Comparison of ENCODE assay signal across 8 cellular contexts in the genomic region with DNA sequence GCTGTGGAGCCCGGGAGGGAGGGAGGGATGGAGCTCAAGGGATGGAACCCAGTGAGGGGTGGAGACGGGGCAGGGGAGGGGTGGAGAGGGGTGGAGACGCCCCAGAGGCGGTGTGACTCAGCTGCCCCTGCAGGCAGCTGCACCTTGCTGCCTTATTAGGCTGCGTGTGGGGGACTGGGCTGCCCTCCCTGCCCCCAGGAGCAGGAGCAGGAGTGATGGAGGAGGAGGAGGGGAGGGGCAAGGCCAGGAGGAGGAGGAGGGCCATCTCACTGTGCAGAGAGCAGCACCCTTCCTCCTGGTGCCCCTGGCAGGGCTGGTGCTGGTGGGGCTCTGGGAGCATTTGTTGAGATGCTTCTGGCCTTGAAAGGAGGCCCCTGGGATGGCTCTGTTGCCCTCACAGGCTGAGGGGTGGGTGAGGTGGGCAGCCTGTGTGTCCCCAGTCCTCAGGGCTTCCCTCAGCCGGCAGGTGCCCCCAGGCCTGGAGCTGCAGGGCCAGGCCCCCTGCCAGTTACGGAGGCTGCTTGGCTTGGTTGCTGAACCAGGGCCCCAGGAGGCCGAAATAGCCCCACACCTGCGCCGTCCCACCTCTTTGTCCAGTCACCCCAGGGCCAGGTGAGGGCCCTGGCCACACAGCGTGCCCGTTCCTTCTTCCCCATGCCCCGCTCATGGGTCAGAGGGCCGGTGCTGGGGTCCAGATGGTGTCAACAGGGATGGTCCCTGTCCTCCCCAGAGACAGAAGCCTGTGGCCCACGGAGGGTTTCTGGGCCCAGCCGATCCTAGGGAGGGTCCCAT. TPM values are rescaled to one million over a fixed set of nuclear protein-coding genes. Genes with fewer than 3 reads are reported as not detected.
DNase-seq lines count a peak whose midpoint lies in the region; ATAC-seq and TF ChIP-seq lines count a peak whose summit lies in the region.

No MANE protein-coding gene starts in this region.

- TF ChIP-seq CTCF in AG10803 (conservative IDR thresholded peaks at IDR 0.05; ENCODE audit: low read length) = no peak
- TF ChIP-seq CTCF in dorsolateral prefrontal cortex (IDR thresholded peaks at IDR 0.05 in 54 of 56, conservative IDR thresholded peaks at IDR 0.05 in 2 of 56; ENCODE audit: low read depth in 1 of 56, partially characterized antibody in 56 of 56) = no peak

- intact Hi-C loops in dorsolateral prefrontal cortex (cut with DNase I) = no loop called here

- DNase-seq in AG10803 (ENCODE audit: low read depth) = peak; percentile 66
- DNase-seq in NCI-H1417 (lab: John Stamatoyannopoulos, UW) = peak in 2 of 3 experiments; percentile 66 to 79
- peak in 1 of 10 donors; percentile 44 for DNase-seq in dorsolateral prefrontal cortex
- DNase-seq in myocyte (ENCODE audit: low read depth) = peak; percentile 99
- no peak for DNase-seq in globus pallidus (ENCODE audit: low spot score)
- no peak for DNase-seq in SKM-1 treated with dmso at 0.1 percent for 144 hours (lab: John Stamatoyannopoulos, UW; ENCODE audit: unreplicated experiment)

- ATAC-seq in HG02571 (IDR thresholded peaks at IDR 0.05; ENCODE audit: unreplicated experiment) (no peak), HG03342 (IDR thresholded peaks at IDR 0.05; ENCODE audit: unreplicated experiment) (no peak)

- no peaks in the 10 kb centered on the region for H3K27me3 ChIP-seq in dorsolateral prefrontal cortex

- H3K27ac ChIP-seq in dorsolateral prefrontal cortex = peak overlapping the region in 50 of 59 donors; percentile 46 to 95 (median 86)

- H3K4me3 ChIP-seq in AG10803 (ENCODE audit: low read length) (no peak overlapping the region), dorsolateral prefrontal cortex (peak overlapping the region in 1 of 59 donors; percentile 8)

RNA-seq across cellular contexts. Expression of a gene that starts 9.5 kb away (rescaled TPM):
- total RNA-seq in dorsolateral prefrontal cortex (10 to 100 TPM; 23.7 to 48.6 (median 34.3) TPM), myocyte (43.3 and 47.1 TPM in 2 replicates)
- 49.6 TPM for polyA plus RNA-seq in myocyte (2012)

RNA-seq across cellular contexts. Expression of a gene that starts 14.0 kb away (rescaled TPM):
- total RNA-seq in dorsolateral prefrontal cortex (100 to 1,000 TPM; 342 to 666 (median 436) TPM), myocyte (429 and 434 TPM in 2 replicates)
- polyA plus RNA-seq in myocyte (2012) = 1,011 TPM

RNA-seq across cellular contexts. Expression of a gene that starts 53.2 kb away (rescaled TPM):
- under 1 TPM in 11 of 120 experiments, not detected in 109; 0.10 to 0.21 (median 0.17) TPM for total RNA-seq in dorsolateral prefrontal cortex
- not detected in 2 replicates for total RNA-seq in myocyte
- polyA plus RNA-seq in myocyte (2012) = not detected

RNA-seq across cellular contexts. Expression of a gene that starts 53.7 kb away (rescaled TPM):
- total RNA-seq in dorsolateral prefrontal cortex (1 to 10 TPM in 111 of 120 experiments, under 1 TPM in 9; 0.39 to 6.7 (median 2.1) TPM), myocyte (0.32 TPM in 1 of 2 replicates, not detected in the other)
- polyA plus RNA-seq in myocyte (2012) = 0.09 TPM

Comparison
In these comparisons a context has a peak if more than half of its experiments do, and no peak if none do; other contexts are left out.
1. DNase-seq: peak in AG10803 (single experiment), NCI-H1417 (2 of 3) and myocyte (single experiment); none in globus pallidus (single experiment) and SKM-1 treated with dmso at 0.1 percent for 144 hours (single experiment).